Comparison of ENCODE assay signal across 1 cellular context in the genomic region with DNA sequence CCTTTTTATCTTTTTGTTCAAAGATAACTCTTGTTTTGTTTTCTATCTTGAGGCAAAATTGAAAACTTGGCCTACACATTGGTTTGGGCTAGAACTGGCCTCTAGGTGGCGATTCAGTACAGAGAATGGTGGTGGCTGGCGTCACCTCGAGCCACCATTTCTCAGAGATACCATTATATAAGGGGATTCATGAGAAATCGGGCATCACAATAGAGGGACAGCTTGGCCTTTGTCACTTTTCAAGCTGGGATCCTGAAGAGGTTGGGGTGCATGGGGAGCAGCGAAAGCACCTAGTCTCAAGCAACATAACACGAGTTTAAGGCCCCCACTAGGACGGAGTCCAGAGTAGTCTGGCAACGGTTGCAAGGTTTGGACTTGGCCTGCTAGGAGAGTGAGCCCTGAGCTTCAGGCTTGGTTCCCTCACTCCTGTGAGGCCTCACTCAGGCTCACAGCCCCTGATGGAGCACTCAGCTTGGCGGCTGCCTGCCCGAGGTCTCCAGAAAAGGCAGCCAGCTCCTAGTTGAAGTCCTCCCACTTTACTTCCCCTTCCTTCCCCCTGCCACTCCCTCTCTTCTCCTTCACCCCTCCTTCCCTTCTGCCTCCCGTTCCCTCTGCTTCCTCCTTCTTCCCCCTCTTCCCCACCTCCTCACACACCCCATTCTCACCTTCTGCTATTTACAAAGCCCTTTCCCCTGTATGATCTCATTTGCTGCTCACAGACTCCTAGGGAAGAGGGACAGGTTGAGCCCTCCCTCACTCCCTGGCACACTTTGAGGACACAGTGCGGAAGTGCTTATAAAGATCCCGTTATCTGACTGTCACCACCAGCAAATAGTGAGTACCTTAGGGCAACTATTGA.
TF ChIP-seq lines count a peak whose summit lies in the region.

No MANE protein-coding gene starts in this region.

TF ChIP-seq in K562, 482 proteins besides CTCF, POLR2A, EP300 and RAD21 (continued from another document and continues in another):
- TF ChIP-seq, protein P1, sequence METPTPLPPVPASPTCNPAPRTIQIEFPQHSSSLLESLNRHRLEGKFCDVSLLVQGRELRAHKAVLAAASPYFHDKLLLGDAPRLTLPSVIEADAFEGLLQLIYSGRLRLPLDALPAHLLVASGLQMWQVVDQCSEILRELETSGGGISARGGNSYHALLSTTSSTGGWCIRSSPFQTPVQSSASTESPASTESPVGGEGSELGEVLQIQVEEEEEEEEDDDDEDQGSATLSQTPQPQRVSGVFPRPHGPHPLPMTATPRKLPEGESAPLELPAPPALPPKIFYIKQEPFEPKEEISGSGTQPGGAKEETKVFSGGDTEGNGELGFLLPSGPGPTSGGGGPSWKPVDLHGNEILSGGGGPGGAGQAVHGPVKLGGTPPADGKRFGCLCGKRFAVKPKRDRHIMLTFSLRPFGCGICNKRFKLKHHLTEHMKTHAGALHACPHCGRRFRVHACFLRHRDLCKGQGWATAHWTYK (CRISPR knock-in tag; IDR thresholded peaks at IDR 0.05), result peak; percentile 61; the same call in 1 of the 2 replicates
- no peak for TF ChIP-seq FOXK1 (CRISPR knock-in tag; IDR thresholded peaks at IDR 0.05; ENCODE audit: borderline replicate concordance)
- no peak for TF ChIP-seq PRMT5 (CRISPR knock-in tag; IDR thresholded peaks at IDR 0.05)
- TF ChIP-seq JUNB (CRISPR knock-in tag; conservative IDR thresholded peaks at IDR 0.05), result no peak
- TF ChIP-seq MAFG (tag; conservative IDR thresholded peaks at IDR 0.05), result no peak
- TF ChIP-seq FOSL1 (tag; conservative IDR thresholded peaks at IDR 0.05), result no peak
- TF ChIP-seq, protein P2, sequence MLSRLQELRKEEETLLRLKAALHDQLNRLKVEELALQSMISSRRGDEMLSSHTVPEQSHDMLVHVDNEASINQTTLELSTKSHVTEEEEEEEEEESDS (CRISPR knock-in tag; IDR thresholded peaks at IDR 0.05), result no peak
- peak; percentile 40; the same call in 1 of the 2 replicates for TF ChIP-seq MEF2D (tag; conservative IDR thresholded peaks at IDR 0.05; ENCODE audit: low read depth)
- 0 out of 2 replicates have a peak, but pooled peaks have one; percentile 24 for TF ChIP-seq BHLHE40 (IDR thresholded peaks at IDR 0.05; ENCODE audit: low read length)
- TF ChIP-seq, protein P3, sequence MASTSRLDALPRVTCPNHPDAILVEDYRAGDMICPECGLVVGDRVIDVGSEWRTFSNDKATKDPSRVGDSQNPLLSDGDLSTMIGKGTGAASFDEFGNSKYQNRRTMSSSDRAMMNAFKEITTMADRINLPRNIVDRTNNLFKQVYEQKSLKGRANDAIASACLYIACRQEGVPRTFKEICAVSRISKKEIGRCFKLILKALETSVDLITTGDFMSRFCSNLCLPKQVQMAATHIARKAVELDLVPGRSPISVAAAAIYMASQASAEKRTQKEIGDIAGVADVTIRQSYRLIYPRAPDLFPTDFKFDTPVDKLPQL (IDR thresholded peaks at IDR 0.05; ENCODE audit: extremely low read depth, insufficient read length), result no peak
- no peak for TF ChIP-seq ZNF324 (CRISPR knock-in tag; IDR thresholded peaks at IDR 0.05)
- TF ChIP-seq, protein P4, sequence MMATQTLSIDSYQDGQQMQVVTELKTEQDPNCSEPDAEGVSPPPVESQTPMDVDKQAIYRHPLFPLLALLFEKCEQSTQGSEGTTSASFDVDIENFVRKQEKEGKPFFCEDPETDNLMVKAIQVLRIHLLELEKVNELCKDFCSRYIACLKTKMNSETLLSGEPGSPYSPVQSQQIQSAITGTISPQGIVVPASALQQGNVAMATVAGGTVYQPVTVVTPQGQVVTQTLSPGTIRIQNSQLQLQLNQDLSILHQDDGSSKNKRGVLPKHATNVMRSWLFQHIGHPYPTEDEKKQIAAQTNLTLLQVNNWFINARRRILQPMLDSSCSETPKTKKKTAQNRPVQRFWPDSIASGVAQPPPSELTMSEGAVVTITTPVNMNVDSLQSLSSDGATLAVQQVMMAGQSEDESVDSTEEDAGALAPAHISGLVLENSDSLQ (IDR thresholded peaks at IDR 0.05), result peak; percentile 42; the same call in 1 of the 2 replicates
- TF ChIP-seq IFI16 (CRISPR knock-in tag; IDR thresholded peaks at IDR 0.05), result no peak
- TF ChIP-seq KDM5B (IDR thresholded peaks at IDR 0.05; ENCODE audit: insufficient replicate concordance, low read depth, low read length), result no peak
- no peak for TF ChIP-seq NCOA2 (IDR thresholded peaks at IDR 0.05; ENCODE audit: partially characterized antibody in 2 of 2)
- no peak for TF ChIP-seq SMARCC2 (IDR thresholded peaks at IDR 0.05; ENCODE audit: low read depth)
- TF ChIP-seq ZNF197 (CRISPR knock-in tag; IDR thresholded peaks at IDR 0.05; ENCODE audit: low read depth), result no peak
- TF ChIP-seq, protein P5, sequence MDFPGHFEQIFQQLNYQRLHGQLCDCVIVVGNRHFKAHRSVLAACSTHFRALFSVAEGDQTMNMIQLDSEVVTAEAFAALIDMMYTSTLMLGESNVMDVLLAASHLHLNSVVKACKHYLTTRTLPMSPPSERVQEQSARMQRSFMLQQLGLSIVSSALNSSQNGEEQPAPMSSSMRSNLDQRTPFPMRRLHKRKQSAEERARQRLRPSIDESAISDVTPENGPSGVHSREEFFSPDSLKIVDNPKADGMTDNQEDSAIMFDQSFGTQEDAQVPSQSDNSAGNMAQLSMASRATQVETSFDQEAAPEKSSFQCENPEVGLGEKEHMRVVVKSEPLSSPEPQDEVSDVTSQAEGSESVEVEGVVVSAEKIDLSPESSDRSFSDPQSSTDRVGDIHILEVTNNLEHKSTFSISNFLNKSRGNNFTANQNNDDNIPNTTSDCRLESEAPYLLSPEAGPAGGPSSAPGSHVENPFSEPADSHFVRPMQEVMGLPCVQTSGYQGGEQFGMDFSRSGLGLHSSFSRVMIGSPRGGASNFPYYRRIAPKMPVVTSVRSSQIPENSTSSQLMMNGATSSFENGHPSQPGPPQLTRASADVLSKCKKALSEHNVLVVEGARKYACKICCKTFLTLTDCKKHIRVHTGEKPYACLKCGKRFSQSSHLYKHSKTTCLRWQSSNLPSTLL (IDR thresholded peaks at IDR 0.05), result no peak; the same call in 1 of the 2 replicates
- 0 out of 2 replicates have a peak, but pooled peaks have one; percentile 62 for TF ChIP-seq LCOR (CRISPR knock-in tag; IDR thresholded peaks at IDR 0.05)
- TF ChIP-seq ZNF239 (CRISPR knock-in tag; IDR thresholded peaks at IDR 0.05), result no peak
- no peak for TF ChIP-seq NR2C2 (CRISPR knock-in tag; IDR thresholded peaks at IDR 0.05)
- no peak for TF ChIP-seq NR2C2 (tag; IDR thresholded peaks at IDR 0.05)
- TF ChIP-seq, protein P6, sequence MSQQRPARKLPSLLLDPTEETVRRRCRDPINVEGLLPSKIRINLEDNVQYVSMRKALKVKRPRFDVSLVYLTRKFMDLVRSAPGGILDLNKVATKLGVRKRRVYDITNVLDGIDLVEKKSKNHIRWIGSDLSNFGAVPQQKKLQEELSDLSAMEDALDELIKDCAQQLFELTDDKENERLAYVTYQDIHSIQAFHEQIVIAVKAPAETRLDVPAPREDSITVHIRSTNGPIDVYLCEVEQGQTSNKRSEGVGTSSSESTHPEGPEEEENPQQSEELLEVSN (IDR thresholded peaks at IDR 0.05; ENCODE audit: borderline replicate concordance in 1 of 2, extremely low read depth in 1 of 2, insufficient read depth in 1 of 2, insufficient read length in 1 of 2, low read depth in 1 of 2, low read length in 1 of 2, poor library complexity in 1 of 2, severe bottlenecking in 1 of 2), result no peak
- no peak for TF ChIP-seq SRSF9 (IDR thresholded peaks at IDR 0.05; ENCODE audit: borderline replicate concordance, low read depth, low read length)
- no peak for TF ChIP-seq POLR3G (IDR thresholded peaks at IDR 0.05; ENCODE audit: extremely low read depth, insufficient read length, insufficient replicate concordance)
- TF ChIP-seq, protein P7, sequence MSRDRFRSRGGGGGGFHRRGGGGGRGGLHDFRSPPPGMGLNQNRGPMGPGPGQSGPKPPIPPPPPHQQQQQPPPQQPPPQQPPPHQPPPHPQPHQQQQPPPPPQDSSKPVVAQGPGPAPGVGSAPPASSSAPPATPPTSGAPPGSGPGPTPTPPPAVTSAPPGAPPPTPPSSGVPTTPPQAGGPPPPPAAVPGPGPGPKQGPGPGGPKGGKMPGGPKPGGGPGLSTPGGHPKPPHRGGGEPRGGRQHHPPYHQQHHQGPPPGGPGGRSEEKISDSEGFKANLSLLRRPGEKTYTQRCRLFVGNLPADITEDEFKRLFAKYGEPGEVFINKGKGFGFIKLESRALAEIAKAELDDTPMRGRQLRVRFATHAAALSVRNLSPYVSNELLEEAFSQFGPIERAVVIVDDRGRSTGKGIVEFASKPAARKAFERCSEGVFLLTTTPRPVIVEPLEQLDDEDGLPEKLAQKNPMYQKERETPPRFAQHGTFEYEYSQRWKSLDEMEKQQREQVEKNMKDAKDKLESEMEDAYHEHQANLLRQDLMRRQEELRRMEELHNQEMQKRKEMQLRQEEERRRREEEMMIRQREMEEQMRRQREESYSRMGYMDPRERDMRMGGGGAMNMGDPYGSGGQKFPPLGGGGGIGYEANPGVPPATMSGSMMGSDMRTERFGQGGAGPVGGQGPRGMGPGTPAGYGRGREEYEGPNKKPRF (IDR thresholded peaks at IDR 0.05; ENCODE audit: low read depth, low read length), result no peak
- no peak for TF ChIP-seq PTBP1 (IDR thresholded peaks at IDR 0.05; ENCODE audit: low read depth, low read length)
- peak in 1 of 2 experiments; percentile 80; a peak in 2 of 4 replicates for TF ChIP-seq HDAC1 (IDR thresholded peaks at IDR 0.05)
- TF ChIP-seq HNRNPL (IDR thresholded peaks at IDR 0.05; ENCODE audit: low read depth, low read length), result no peak
- no peak for TF ChIP-seq ZNF668 (CRISPR knock-in tag; IDR thresholded peaks at IDR 0.05)
- TF ChIP-seq BDP1 (IDR thresholded peaks at IDR 0.05; ENCODE audit: insufficient read depth, insufficient read length), result no peak
- no peak for TF ChIP-seq DNMT1 (IDR thresholded peaks at IDR 0.05)
- no peak; the same call in 1 of the 2 replicates for TF ChIP-seq ZNF165 (CRISPR knock-in tag; IDR thresholded peaks at IDR 0.05; ENCODE audit: borderline replicate concordance)
- no peak for TF ChIP-seq HCFC1 (IDR thresholded peaks at IDR 0.05; ENCODE audit: low read depth, low read length)
- no peak for TF ChIP-seq FOS (IDR thresholded peaks at IDR 0.05; ENCODE audit: extremely low read depth, insufficient read length)
- no peak for TF ChIP-seq SNIP1 (IDR thresholded peaks at IDR 0.05; ENCODE audit: low read depth)
- TF ChIP-seq PPARD (CRISPR knock-in tag; IDR thresholded peaks at IDR 0.05), result no peak
- TF ChIP-seq, protein P8, sequence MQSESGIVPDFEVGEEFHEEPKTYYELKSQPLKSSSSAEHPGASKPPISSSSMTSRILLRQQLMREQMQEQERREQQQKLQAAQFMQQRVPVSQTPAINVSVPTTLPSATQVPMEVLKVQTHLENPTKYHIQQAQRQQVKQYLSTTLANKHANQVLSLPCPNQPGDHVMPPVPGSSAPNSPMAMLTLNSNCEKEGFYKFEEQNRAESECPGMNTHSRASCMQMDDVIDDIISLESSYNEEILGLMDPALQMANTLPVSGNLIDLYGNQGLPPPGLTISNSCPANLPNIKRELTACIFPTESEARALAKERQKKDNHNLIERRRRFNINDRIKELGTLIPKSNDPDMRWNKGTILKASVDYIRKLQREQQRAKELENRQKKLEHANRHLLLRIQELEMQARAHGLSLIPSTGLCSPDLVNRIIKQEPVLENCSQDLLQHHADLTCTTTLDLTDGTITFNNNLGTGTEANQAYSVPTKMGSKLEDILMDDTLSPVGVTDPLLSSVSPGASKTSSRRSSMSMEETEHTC (IDR thresholded peaks at IDR 0.05), result no peak
- TF ChIP-seq RFX1 (IDR thresholded peaks at IDR 0.05), result no peak
- no peak for TF ChIP-seq GATA2 (CRISPR knock-in tag; IDR thresholded peaks at IDR 0.05)
- TF ChIP-seq, protein P9, sequence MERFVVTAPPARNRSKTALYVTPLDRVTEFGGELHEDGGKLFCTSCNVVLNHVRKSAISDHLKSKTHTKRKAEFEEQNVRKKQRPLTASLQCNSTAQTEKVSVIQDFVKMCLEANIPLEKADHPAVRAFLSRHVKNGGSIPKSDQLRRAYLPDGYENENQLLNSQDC (CRISPR knock-in tag; IDR thresholded peaks at IDR 0.05), result no peak
- TF ChIP-seq CREBBP (IDR thresholded peaks at IDR 0.05; ENCODE audit: low read depth, low read length), result no peak
- 0 out of 2 replicates have a peak, but pooled peaks have one; percentile 42 for TF ChIP-seq THRAP3 (IDR thresholded peaks at IDR 0.05; ENCODE audit: borderline replicate concordance)
- TF ChIP-seq, protein P10, sequence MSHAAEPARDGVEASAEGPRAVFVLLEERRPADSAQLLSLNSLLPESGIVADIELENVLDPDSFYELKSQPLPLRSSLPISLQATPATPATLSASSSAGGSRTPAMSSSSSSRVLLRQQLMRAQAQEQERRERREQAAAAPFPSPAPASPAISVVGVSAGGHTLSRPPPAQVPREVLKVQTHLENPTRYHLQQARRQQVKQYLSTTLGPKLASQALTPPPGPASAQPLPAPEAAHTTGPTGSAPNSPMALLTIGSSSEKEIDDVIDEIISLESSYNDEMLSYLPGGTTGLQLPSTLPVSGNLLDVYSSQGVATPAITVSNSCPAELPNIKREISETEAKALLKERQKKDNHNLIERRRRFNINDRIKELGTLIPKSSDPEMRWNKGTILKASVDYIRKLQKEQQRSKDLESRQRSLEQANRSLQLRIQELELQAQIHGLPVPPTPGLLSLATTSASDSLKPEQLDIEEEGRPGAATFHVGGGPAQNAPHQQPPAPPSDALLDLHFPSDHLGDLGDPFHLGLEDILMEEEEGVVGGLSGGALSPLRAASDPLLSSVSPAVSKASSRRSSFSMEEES (CRISPR knock-in tag; IDR thresholded peaks at IDR 0.05), result no peak
- TF ChIP-seq RBM14 (IDR thresholded peaks at IDR 0.05; ENCODE audit: borderline replicate concordance, insufficient read depth, low read depth, low read length), result no peak
- no peak for TF ChIP-seq ZNF431 (CRISPR knock-in tag; IDR thresholded peaks at IDR 0.05)
- TF ChIP-seq HOXB6 (CRISPR knock-in tag; IDR thresholded peaks at IDR 0.05; ENCODE audit: borderline replicate concordance), result no peak
- TF ChIP-seq, protein P11, sequence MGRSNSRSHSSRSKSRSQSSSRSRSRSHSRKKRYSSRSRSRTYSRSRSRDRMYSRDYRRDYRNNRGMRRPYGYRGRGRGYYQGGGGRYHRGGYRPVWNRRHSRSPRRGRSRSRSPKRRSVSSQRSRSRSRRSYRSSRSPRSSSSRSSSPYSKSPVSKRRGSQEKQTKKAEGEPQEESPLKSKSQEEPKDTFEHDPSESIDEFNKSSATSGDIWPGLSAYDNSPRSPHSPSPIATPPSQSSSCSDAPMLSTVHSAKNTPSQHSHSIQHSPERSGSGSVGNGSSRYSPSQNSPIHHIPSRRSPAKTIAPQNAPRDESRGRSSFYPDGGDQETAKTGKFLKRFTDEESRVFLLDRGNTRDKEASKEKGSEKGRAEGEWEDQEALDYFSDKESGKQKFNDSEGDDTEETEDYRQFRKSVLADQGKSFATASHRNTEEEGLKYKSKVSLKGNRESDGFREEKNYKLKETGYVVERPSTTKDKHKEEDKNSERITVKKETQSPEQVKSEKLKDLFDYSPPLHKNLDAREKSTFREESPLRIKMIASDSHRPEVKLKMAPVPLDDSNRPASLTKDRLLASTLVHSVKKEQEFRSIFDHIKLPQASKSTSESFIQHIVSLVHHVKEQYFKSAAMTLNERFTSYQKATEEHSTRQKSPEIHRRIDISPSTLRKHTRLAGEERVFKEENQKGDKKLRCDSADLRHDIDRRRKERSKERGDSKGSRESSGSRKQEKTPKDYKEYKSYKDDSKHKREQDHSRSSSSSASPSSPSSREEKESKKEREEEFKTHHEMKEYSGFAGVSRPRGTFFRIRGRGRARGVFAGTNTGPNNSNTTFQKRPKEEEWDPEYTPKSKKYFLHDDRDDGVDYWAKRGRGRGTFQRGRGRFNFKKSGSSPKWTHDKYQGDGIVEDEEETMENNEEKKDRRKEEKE (IDR thresholded peaks at IDR 0.05; ENCODE audit: borderline replicate concordance in 1 of 2, control insufficient read depth in 1 of 2, low read depth in 2 of 2, low read length in 1 of 2), result no peak
- TF ChIP-seq ZNF143 (CRISPR knock-in tag; IDR thresholded peaks at IDR 0.05), result no peak
- TF ChIP-seq CBX2 (IDR thresholded peaks at IDR 0.05; ENCODE audit: insufficient read depth, low read length, poor library complexity, severe bottlenecking), result no peak
- 0 out of 2 replicates have a peak, but pooled peaks have one; percentile 33 for TF ChIP-seq TAF7 (tag; IDR thresholded peaks at IDR 0.05)
